ENCODE assay signal across 15 cellular contexts in genomic region chr4:137794779-137795178, GRCh38.
DNase-seq lines count a peak whose midpoint lies in the region; ATAC-seq and TF ChIP-seq lines count a peak whose summit lies in the region.
"Had no signal": no experiment of that assay in that cellular context is flagged by ENCODE, and none has a peak within 500 bp of the region (broad histone marks: within the 10 kb centered on the region; RNA-seq: fewer than 3 reads in every experiment).

No MANE protein-coding gene starts in this region.

- no peak for TF ChIP-seq EP300 in suprapubic skin (IDR thresholded peaks at IDR 0.05)
- no peak for TF ChIP-seq EP300 in gastroesophageal sphincter (IDR thresholded peaks at IDR 0.05)

- H3K4me3 ChIP-seq in OCI-LY3 (ENCODE audit: low read length) (peak overlapping the region; percentile 19), suprapubic skin (peak overlapping the region; percentile 18), gastroesophageal sphincter (peak overlapping the region in 1 of 2 donors; percentile 18)

- peak; percentile 2 to 40 for DNase-seq in NCI-H2081 (lab: John Stamatoyannopoulos, UW)
- DNase-seq in NCI-H2081 treated with DMSO at 0.1 percent for 48 hours (lab: John Stamatoyannopoulos, UW), result no peak
- peak; percentile 2 to 6 for DNase-seq in foreskin keratinocyte
- no peak for DNase-seq in suprapubic skin (ENCODE audit: low spot score in 2 of 2)
- no peak for DNase-seq in kidney glomerular epithelial cell (lab: John Stamatoyannopoulos, UW)
- DNase-seq in omental fat pad (ENCODE audit: low spot score), result no peak
- DNase-seq: activated CD4-positive, alpha-beta T cell treated with anti-CD3 and anti-CD28 coated beads for 36 hours; activated CD8-positive, alpha-beta memory T cell treated with anti-CD3 and anti-CD28 coated beads, Interleukin-2, amount 50 U/mL, for 4 hours; activated naive CD4-positive, alpha-beta T cell treated with anti-CD3 and anti-CD28 coated beads, Interleukin-2, amount 10 ng/mL, durations not matched to agents 7 days and 5 days; CD4-positive, alpha-beta memory T cell; GOT3; left ventricle myocardium superior; naive thymus-derived CD4-positive, alpha-beta T cell had no signal

- H3K9ac ChIP-seq in OCI-LY3 (ENCODE audit: low read length), result no peak overlapping the region; the same call in 1 of the 2 replicates

- peak overlapping the region; percentile 54 for H3K4me2 ChIP-seq in OCI-LY3 (ENCODE audit: low read length)

- H3K4me1 ChIP-seq in OCI-LY3 (ENCODE audit: low read length), result peaks cover 33% of the 10 kb centered on the region
- H3K4me1 ChIP-seq in foreskin keratinocyte, result no peaks in the 10 kb centered on the region
- H3K4me1 ChIP-seq in suprapubic skin, result peaks cover 10% of the 10 kb centered on the region
- H3K4me1 ChIP-seq in gastroesophageal sphincter, result peaks cover 0 to 7% (median 3%) of the 10 kb centered on the region in 3 donors

- 25% methylated on average over 6 of the region's 6 CpGs for WGBS in suprapubic skin
- 15 to 16% methylated on average over 6 of the region's 6 CpGs for WGBS in gastroesophageal sphincter (ENCODE audit: low coverage in 1 of 2), 2 donors

- TF ChIP-seq POLR2A in suprapubic skin (IDR thresholded peaks at IDR 0.05) (no peak), gastroesophageal sphincter (IDR thresholded peaks at IDR 0.05) (no peak)

- H3K27me3 ChIP-seq in OCI-LY3 (ENCODE audit: low read depth, low read length) (no peaks in the 10 kb centered on the region), foreskin keratinocyte (no peaks in the 10 kb centered on the region), suprapubic skin (no peaks in the 10 kb centered on the region), gastroesophageal sphincter (no peaks in the 10 kb centered on the region)

- H3K79me2 ChIP-seq in OCI-LY3 (ENCODE audit: low read length), result no peaks in the 10 kb centered on the region

- H3K36me3 ChIP-seq in OCI-LY3 (replicated peaks; ENCODE audit: low read depth, low read length) (no peaks in the 10 kb centered on the region), suprapubic skin (no peaks in the 10 kb centered on the region), gastroesophageal sphincter (no peaks in the 10 kb centered on the region)

- H3K27ac ChIP-seq in OCI-LY3 (ENCODE audit: low read length), result peak overlapping the region; percentile 12; the same call in 1 of the 2 replicates
- no peak overlapping the region for H3K27ac ChIP-seq in foreskin keratinocyte
- no peak overlapping the region for H3K27ac ChIP-seq in suprapubic skin
- H3K27ac ChIP-seq in gastroesophageal sphincter, result no peak overlapping the region

- ATAC-seq in foreskin keratinocyte (no peak), gastroesophageal sphincter (no peak), omental fat pad (ENCODE audit: low FRiP score) (no peak)
- ATAC-seq: activated CD4-positive, alpha-beta T cell treated with anti-CD3 and anti-CD28 coated beads for 36 hours; left ventricle myocardium superior; naive thymus-derived CD4-positive, alpha-beta T cell had no signal

- H2AFZ ChIP-seq in OCI-LY3 (ENCODE audit: low read depth, low read length), result peak overlapping the region; percentile 75

- TF ChIP-seq CTCF in OCI-LY3 (IDR thresholded peaks at IDR 0.05; ENCODE audit: low read depth, low read length), result no peak
- no peak for TF ChIP-seq CTCF in foreskin keratinocyte (conservative IDR thresholded peaks at IDR 0.05)
- TF ChIP-seq CTCF in suprapubic skin (IDR thresholded peaks at IDR 0.05), result no peak
- TF ChIP-seq CTCF in gastroesophageal sphincter (IDR thresholded peaks at IDR 0.05), result no peak
- TF ChIP-seq CTCF in omental fat pad (IDR thresholded peaks at IDR 0.05), result no peak

- no peaks in the 10 kb centered on the region for H3K9me3 ChIP-seq in OCI-LY3 (ENCODE audit: insufficient read depth, low read length)
- no peaks in the 10 kb centered on the region for H3K9me3 ChIP-seq in suprapubic skin
- H3K9me3 ChIP-seq in gastroesophageal sphincter, result no peaks in the 10 kb centered on the region

- no peaks in the 10 kb centered on the region for H4K20me1 ChIP-seq in OCI-LY3 (ENCODE audit: insufficient read depth, low read length)

Comparison
In these comparisons a context has a peak if more than half of its experiments do, and no peak if none do; other contexts are left out.
1. DNase-seq: peak in NCI-H2081 (2 of 2) and foreskin keratinocyte (2 of 2); none in NCI-H2081 treated with DMSO at 0.1 percent for 48 hours (single experiment), suprapubic skin (0 of 2), kidney glomerular epithelial cell (single experiment) and omental fat pad (single experiment).